Comparison of ENCODE assay signal across 12 cellular contexts in genomic region chr12:132238487-132239248, GRCh38.
DNase-seq lines count a peak whose midpoint lies in the region; ATAC-seq and TF ChIP-seq lines count a peak whose summit lies in the region.
"Had no signal": no experiment of that assay in that cellular context is flagged by ENCODE, and none has a peak within 500 bp of the region (broad histone marks: within the 10 kb centered on the region; RNA-seq: fewer than 3 reads in every experiment).

No MANE protein-coding gene starts in this region.

- CTCF ChIA-PET in T-cell (lab: Charles Lee): no interaction called here

- no peak for TF ChIP-seq POLR2A in body of pancreas (IDR thresholded peaks at IDR 0.05)

- H2AK5ac ChIP-seq in neuronal stem cell (ENCODE audit: low read depth, low read length): peak overlapping the region; percentile 28

- no peak overlapping the region for H2BK12ac ChIP-seq in neuronal stem cell (ENCODE audit: low read length)

- H3K4me1 ChIP-seq in DND-41 (ENCODE audit: insufficient read depth, low read length) (no peaks in the 10 kb centered on the region), neuronal stem cell (ENCODE audit: control insufficient read depth in 2 of 2, insufficient read depth in 1 of 2, low read depth in 1 of 2, low read length in 2 of 2) (no peaks in the 10 kb centered on the region), body of pancreas (no peaks in the 10 kb centered on the region)
- H3K4me1 ChIP-seq: parathyroid adenoma, SJSA1 had no signal

- no peaks in the 10 kb centered on the region for H3K36me3 Mint-ChIP-seq in central memory CD8-positive, alpha-beta T cell (ENCODE audit: insufficient read depth)
- no peaks in the 10 kb centered on the region for H3K36me3 Mint-ChIP-seq in T-cell

- H3K18ac ChIP-seq in neuronal stem cell (ENCODE audit: low read length): no peak overlapping the region

- intact Hi-C loops in body of pancreas (cut with DNase I): no loop called here

- no peak overlapping the region for H4K91ac ChIP-seq in neuronal stem cell (ENCODE audit: low read depth, low read length, poor library complexity)

- no peaks in the 10 kb centered on the region for H3K9me3 Mint-ChIP-seq in central memory CD8-positive, alpha-beta T cell
- no peaks in the 10 kb centered on the region for H3K9me3 Mint-ChIP-seq in T-cell
- H3K9me3 Mint-ChIP-seq: CD4-positive, alpha-beta T cell had no signal

- H3K27ac ChIP-seq in DND-41 (ENCODE audit: low read length): no peak overlapping the region
- H3K27ac ChIP-seq in neuronal stem cell (replicated peaks; ENCODE audit: low read length): no peak overlapping the region
- no peak overlapping the region for H3K27ac ChIP-seq in body of pancreas
- H3K27ac ChIP-seq: parathyroid adenoma, SJSA1 had no signal

- no peak for TF ChIP-seq CTCF in DND-41 (IDR thresholded peaks at IDR 0.05; ENCODE audit: borderline replicate concordance, extremely low read depth, low read length, poor library complexity, severe bottlenecking)
- TF ChIP-seq CTCF in body of pancreas (IDR thresholded peaks at IDR 0.05): no peak

- peaks cover 4% of the 10 kb centered on the region for H3K79me1 ChIP-seq in neuronal stem cell (ENCODE audit: low read depth, low read length)

- H2BK5ac ChIP-seq in neuronal stem cell (ENCODE audit: low read length): no peak overlapping the region

- H4K8ac ChIP-seq in neuronal stem cell (ENCODE audit: low read depth, low read length): no peak overlapping the region

- H2AFZ ChIP-seq in DND-41 (ENCODE audit: low read depth, low read length) (no peak overlapping the region), neuronal stem cell (ENCODE audit: low read length) (no peak overlapping the region)
- H2AFZ ChIP-seq: parathyroid adenoma had no signal

- peak overlapping the region; percentile 6 for H3K27ac Mint-ChIP-seq in central memory CD8-positive, alpha-beta T cell (ENCODE audit: low read depth)
- no peak overlapping the region for H3K27ac Mint-ChIP-seq in T-cell
- H3K27ac Mint-ChIP-seq: CD4-positive, alpha-beta T cell had no signal

- H3K27me3 ChIP-seq in DND-41 (ENCODE audit: insufficient read depth, low read length, poor library complexity) (no peaks in the 10 kb centered on the region), neuronal stem cell (ENCODE audit: control insufficient read depth in 3 of 3, insufficient read depth in 3 of 3, low read depth in 1 of 3, low read length in 3 of 3) (peaks cover 0 to 7% (median 0%) of the 10 kb centered on the region in 3 experiments), body of pancreas (no peaks in the 10 kb centered on the region)
- H3K27me3 ChIP-seq: SJSA1 had no signal

- DNase-seq in DND-41 (no peak), HT-29 (ENCODE audit: low spot score) (peak; percentile 18), neuronal stem cell (ENCODE audit: low spot score) (no peak), body of pancreas (no peak), T-cell (no peak), glomerular visceral epithelial cell (ENCODE audit: extremely low spot score) (no peak)
- no peak for DNase-seq in central memory CD8-positive, alpha-beta T cell (ENCODE audit: low spot score in 2 of 2)
- DNase-seq: CD4-positive, alpha-beta T cell; central memory CD4-positive, alpha-beta T cell; mucosa of descending colon had no signal

- H3K36me3 ChIP-seq in DND-41 (ENCODE audit: insufficient read depth, low read length) (no peaks in the 10 kb centered on the region), neuronal stem cell (replicated peaks in 1 of 2; ENCODE audit: control insufficient read depth in 2 of 2, insufficient read depth in 2 of 2, low read length in 2 of 2) (peaks cover 0 to 2% of the 10 kb centered on the region in 2 donors), body of pancreas (replicated peaks in 1 of 2; ENCODE audit: insufficient read depth in 1 of 2, low read depth in 2 of 2) (no peaks in the 10 kb centered on the region)
- H3K36me3 ChIP-seq: SJSA1 had no signal

- H3K9me3 ChIP-seq in DND-41 (ENCODE audit: insufficient read depth, low read length, severe bottlenecking) (no peaks in the 10 kb centered on the region), neuronal stem cell (replicated peaks in 1 of 2; ENCODE audit: control insufficient read depth in 2 of 2, insufficient read depth in 1 of 2, low read depth in 1 of 2, low read length in 2 of 2) (peaks cover 0 to 2% of the 10 kb centered on the region in 2 donors), body of pancreas (no peaks in the 10 kb centered on the region)
- H3K9me3 ChIP-seq: mucosa of descending colon, SJSA1 had no signal

- peaks cover 4% of the 10 kb centered on the region; the same call in 1 of the 2 replicates for H4K20me1 ChIP-seq in DND-41 (ENCODE audit: insufficient read depth, low read length)

- H3K23ac ChIP-seq in neuronal stem cell (ENCODE audit: low read depth, low read length, poor library complexity): no peak overlapping the region

- H3K4me3 Mint-ChIP-seq in central memory CD8-positive, alpha-beta T cell: no peak overlapping the region
- no peak overlapping the region for H3K4me3 Mint-ChIP-seq in T-cell
- H3K4me3 Mint-ChIP-seq: CD4-positive, alpha-beta T cell had no signal

- no peak overlapping the region for H2BK120ac ChIP-seq in neuronal stem cell (ENCODE audit: low read depth, low read length)

- POLR2A ChIA-PET in T-cell (lab: Charles Lee): no interaction called here

- H3K4me1 Mint-ChIP-seq in central memory CD8-positive, alpha-beta T cell: peaks cover 6% of the 10 kb centered on the region
- peaks cover 0 to 5% (median 0%) of the 10 kb centered on the region in 3 donors for H3K4me1 Mint-ChIP-seq in T-cell

- WGBS in neuronal stem cell (ENCODE audit: extremely low coverage in 2 of 2, insufficient read length in 2 of 2, insufficient replicate concordance in 1 of 2), 2 donors: no CpG with 5 or more reads among the region's 14 CpGs
- 48 to 58% methylated on average over 10 to 14 of the region's 14 CpGs for WGBS in body of pancreas, 2 donors

- H3K4me2 ChIP-seq in DND-41 (ENCODE audit: insufficient read depth, low read length): no peak overlapping the region
- no peak overlapping the region for H3K4me2 ChIP-seq in neuronal stem cell (ENCODE audit: insufficient read depth, low read length, poor library complexity, severe bottlenecking)

- H3K79me2 ChIP-seq in DND-41 (ENCODE audit: insufficient read depth, low read length): no peaks in the 10 kb centered on the region
- H3K79me2 ChIP-seq: parathyroid adenoma had no signal

- no peak overlapping the region for H3K9ac ChIP-seq in DND-41 (ENCODE audit: low read depth, low read length)
- H3K9ac ChIP-seq in neuronal stem cell (ENCODE audit: low read depth, low read length, poor library complexity): no peak overlapping the region
- H3K9ac ChIP-seq: parathyroid adenoma had no signal

- no peak overlapping the region for H2BK15ac ChIP-seq in neuronal stem cell (ENCODE audit: low read length)

- H3K4me3 ChIP-seq in DND-41 (ENCODE audit: low read depth in 1 of 2, low read length in 2 of 2) (no peak overlapping the region), neuronal stem cell (ENCODE audit: low read length in 2 of 2) (no peak overlapping the region), body of pancreas (no peak overlapping the region)
- H3K4me3 ChIP-seq: mucosa of descending colon, SJSA1 had no signal

- no peak overlapping the region for H3K4ac ChIP-seq in neuronal stem cell (ENCODE audit: low read length)

- peak overlapping the region; percentile 63 for H3K14ac ChIP-seq in neuronal stem cell (ENCODE audit: low read length)

- ATAC-seq in DND-41 (ENCODE audit: insufficient read depth, low read depth) (peak; percentile 53; the same call in 2 of the 3 replicates), body of pancreas (no peak), T-cell (replicated peaks in 1 of 4) (no peak)
- ATAC-seq in central memory CD8-positive, alpha-beta T cell (replicated peaks; ENCODE audit: extremely low read depth, poor library complexity, severe bottlenecking): no peak
- ATAC-seq: mucosa of descending colon had no signal

- H3K27me3 Mint-ChIP-seq in central memory CD8-positive, alpha-beta T cell: no peaks in the 10 kb centered on the region
- no peaks in the 10 kb centered on the region for H3K27me3 Mint-ChIP-seq in T-cell
